ENCODE assay signal across 8 cellular contexts in the genomic region with DNA sequence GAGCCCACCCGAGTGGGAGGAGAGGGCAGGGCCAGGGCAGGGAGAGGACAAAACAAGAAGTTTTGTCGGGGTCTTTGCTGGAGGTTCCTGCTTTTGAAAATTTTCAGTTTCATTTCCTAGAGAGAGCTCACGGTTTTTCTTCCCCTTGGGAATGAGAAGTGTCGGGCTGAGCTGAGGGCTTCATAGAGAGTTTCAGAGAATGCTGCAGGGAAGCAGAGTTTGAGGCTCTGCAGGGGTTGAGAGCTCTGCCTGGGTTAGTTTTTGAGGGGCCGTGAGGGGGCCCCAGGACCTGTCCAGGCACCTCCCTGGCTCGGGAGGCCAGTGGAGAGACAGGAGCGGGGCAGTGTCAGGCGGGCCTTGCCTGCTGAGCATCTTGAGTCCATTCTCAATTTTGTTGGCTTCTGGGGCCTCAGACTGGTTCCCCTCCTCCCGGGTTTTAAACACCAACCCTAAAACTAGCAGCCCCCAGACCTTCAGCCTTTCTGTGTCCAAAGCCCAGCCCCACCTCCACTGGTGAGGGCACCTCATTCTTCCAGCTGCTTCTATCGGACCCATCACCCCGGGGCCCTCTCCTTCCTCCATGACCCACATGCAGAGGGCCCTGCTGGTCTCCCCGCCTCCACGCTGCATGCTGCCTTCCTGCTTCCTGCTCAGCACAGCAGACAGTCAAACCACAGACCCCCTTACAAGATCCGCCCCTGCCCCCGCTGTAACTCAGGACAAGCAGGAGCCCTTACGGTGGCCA. TPM values are rescaled to one million over a fixed set of nuclear protein-coding genes. Genes with fewer than 3 reads are reported as not detected.
DNase-seq lines count a peak whose midpoint lies in the region; ATAC-seq, FAIRE-seq and TF ChIP-seq lines count a peak whose summit lies in the region.

No MANE protein-coding gene starts in this region.

- WGBS in spleen, 5 donors = 8 to 22% (median 12%) methylated on average over 14 to 16 of the region's 16 CpGs

- CTCF ChIA-PET in GM10248 (lab: Yijun Ruan, JAX) = interaction anchor here (0.6 to 1.3 kb wide), 3 partner anchors 12 to 69 kb away, joined by 3 to 4 read pairs (median 3); no protein-coding TSS in a partner anchor

- H3K4me3 ChIP-seq in GM12875 (ENCODE audit: low read depth, low read length) (peak overlapping the region; percentile 63), spleen (peak overlapping the region; percentile 69 to 95 (median 86))
- peak overlapping the region; percentile 77 for H3K4me3 ChIP-seq in effector memory CD4-positive, alpha-beta T cell (ENCODE audit: insufficient read depth, low read depth, low read length, poor library complexity, severe bottlenecking)

- POLR2A ChIA-PET in GM10248 (lab: Yijun Ruan, JAX) = interaction anchor here (0.5 to 0.6 kb wide), 2 partner anchors 22 to 98 kb away, joined by 3 to 4 read pairs; no protein-coding TSS in a partner anchor

- DNase-seq in effector memory CD4-positive, alpha-beta T cell = peak; percentile 36 to 44 (median 37)
- DNase-seq in spleen = peak; percentile 92
- DNase-seq in GM12892 (ENCODE audit: insufficient read length) = no peak
- DNase-seq in GM10248 (ENCODE audit: extremely low spot score) = no peak
- DNase-seq in NCI-H2227 treated with DMSO at 0.1 percent for 48 hours (lab: John Stamatoyannopoulos, UW) = no peak

- intact Hi-C loops in spleen (cut with DNase I; ENCODE audit: low total_unique reads) = no loop called here

- H3K9me3 ChIP-seq in effector memory CD4-positive, alpha-beta T cell (ENCODE audit: control insufficient read depth, low read length) = no peaks in the 10 kb centered on the region
- no peaks in the 10 kb centered on the region for H3K9me3 ChIP-seq in spleen

- TF ChIP-seq CTCF in GM12875 (IDR thresholded peaks at IDR 0.05; ENCODE audit: borderline replicate concordance, insufficient read depth, low read depth, low read length) (no peak), VCaP (conservative IDR thresholded peaks at IDR 0.05) (no peak), spleen (IDR thresholded peaks at IDR 0.05 in 8 of 11, conservative IDR thresholded peaks at IDR 0.05 in 3 of 11) (no peak), GM10248 (IDR thresholded peaks at IDR 0.05; ENCODE audit: control extremely low read depth, extremely low read depth, low read depth, missing control alignments) (no peak)

- no peak for TF ChIP-seq POLR2A in spleen (IDR thresholded peaks at IDR 0.05)
- TF ChIP-seq POLR2A in GM12892 (IDR thresholded peaks at IDR 0.05; ENCODE audit: low read depth, low read length) = no peak

- peaks cover 47% of the 10 kb centered on the region for H3K4me1 ChIP-seq in effector memory CD4-positive, alpha-beta T cell (ENCODE audit: control insufficient read depth, insufficient read depth, low read length, poor library complexity, severe bottlenecking)
- peaks cover 32 to 91% (median 76%) of the 10 kb centered on the region in 6 donors for H3K4me1 ChIP-seq in spleen

- no peak for FAIRE-seq in GM12892 (lab: Jason Lieb, UNC)

- ATAC-seq in HG02840 (IDR thresholded peaks at IDR 0.05; ENCODE audit: low FRiP score, unreplicated experiment) = no peak

- H3K27ac ChIP-seq in VCaP (peak overlapping the region; percentile 98), spleen (peak overlapping the region; percentile 49 to 100 (median 99))
- H3K27ac ChIP-seq in effector memory CD4-positive, alpha-beta T cell (ENCODE audit: insufficient read depth, low read length, poor library complexity, severe bottlenecking) = peak overlapping the region; percentile 88

- H3K36me3 ChIP-seq in effector memory CD4-positive, alpha-beta T cell (ENCODE audit: control insufficient read depth, insufficient read depth, low read length) = peaks cover 23% of the 10 kb centered on the region
- peaks cover 3 to 50% (median 24%) of the 10 kb centered on the region in 6 donors for H3K36me3 ChIP-seq in spleen

- no peaks in the 10 kb centered on the region for H3K27me3 ChIP-seq in effector memory CD4-positive, alpha-beta T cell (replicated peaks; ENCODE audit: control insufficient read depth, insufficient read depth, low read length, poor library complexity, severe bottlenecking)
- no peaks in the 10 kb centered on the region for H3K27me3 ChIP-seq in spleen (replicated peaks in 1 of 7)

RNA-seq across cellular contexts. Expression of a gene that starts 3.6 kb away (rescaled TPM):
- 100 to 1,000 TPM; 303 to 481 (median 353) TPM for total RNA-seq in spleen
- 10 to 100 TPM; 36.7 to 78.7 (median 57.0) TPM for polyA plus RNA-seq in spleen
- 98.6 TPM for polyA plus RNA-seq in GM12892 (2012; ENCODE audit: missing spikeins)

RNA-seq across cellular contexts. Expression of a gene that starts 44.0 kb away (rescaled TPM):
- 10 to 100 TPM; 22.8 to 39.7 (median 33.9) TPM for total RNA-seq in spleen
- 10 to 100 TPM in 1 of 3 donors, 1 to 10 TPM in 2; 6.8 to 22.4 (median 8.2) TPM for polyA plus RNA-seq in spleen
- 2.0 TPM for polyA plus RNA-seq in GM12892 (2012; ENCODE audit: missing spikeins)

RNA-seq across cellular contexts. Expression of a gene that starts 44.1 kb away (rescaled TPM):
- total RNA-seq in spleen = 100 to 1,000 TPM in 3 of 7 donors, 10 to 100 TPM in 4; 85.9 to 137 (median 95.1) TPM
- polyA plus RNA-seq in spleen = 10 to 100 TPM; 23.6 to 63.4 (median 51.9) TPM
- polyA plus RNA-seq in GM12892 (2012; ENCODE audit: missing spikeins) = 9.6 TPM

Comparison
In these comparisons a context has a peak if more than half of its experiments do, and no peak if none do; other contexts are left out.
1. DNase-seq: peak in effector memory CD4-positive, alpha-beta T cell (3 of 3) and spleen (single experiment); none in GM12892 (single experiment), GM10248 (single experiment) and NCI-H2227 treated with DMSO at 0.1 percent for 48 hours (single experiment).
2. Peak in every context shown above with its lines, with median percentiles within 50 percentile points of each other: H3K4me3 ChIP-seq and H3K27ac ChIP-seq.